1 cellular context compared by ENCODE assay signal in the genomic region with DNA sequence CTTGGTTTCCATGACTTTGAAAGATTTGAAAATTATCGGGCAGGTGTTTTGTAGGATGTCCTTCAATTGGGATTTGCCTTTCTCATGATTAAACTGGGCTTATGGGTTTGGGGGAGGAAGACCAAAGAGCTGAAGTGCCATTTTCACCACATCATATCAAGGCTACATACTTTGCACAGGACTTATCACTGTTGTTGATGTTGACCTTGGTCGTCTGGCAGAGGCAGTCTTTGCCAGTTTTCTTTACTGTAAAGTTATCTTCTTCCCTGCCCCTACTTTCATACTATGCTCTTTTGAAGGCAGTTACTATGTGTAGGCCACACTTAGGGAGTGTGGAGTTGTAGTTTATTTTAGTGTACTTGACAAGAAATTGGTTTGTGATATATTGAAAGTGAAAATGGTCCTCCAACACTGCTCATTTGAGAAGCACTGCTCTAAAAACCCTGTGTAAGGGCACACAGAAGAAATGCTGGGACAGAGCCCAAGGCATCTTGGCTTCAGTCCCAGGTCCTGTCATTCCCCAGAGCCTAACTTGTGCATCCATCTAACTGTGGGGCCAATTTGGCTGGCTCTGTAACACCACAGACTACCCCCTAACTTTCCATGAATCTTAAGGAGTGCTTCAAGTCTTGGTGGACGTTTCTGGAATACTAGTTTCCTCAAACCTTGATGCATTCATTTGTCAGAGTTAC.
TF ChIP-seq lines count a peak whose summit lies in the region.

No MANE protein-coding gene starts in this region.

TF ChIP-seq in IMR-90, 13 proteins besides CTCF, POLR2A, EP300 and RAD21 (continued from another document):
- TF ChIP-seq CHD1 (IDR thresholded peaks at IDR 0.05; ENCODE audit: low read depth, low read length) (no peak), RCOR1 (IDR thresholded peaks at IDR 0.05; ENCODE audit: insufficient replicate concordance, low read length) (no peak), BHLHE40 (IDR thresholded peaks at IDR 0.05; ENCODE audit: low read depth, low read length) (no peak), MXI1 (IDR thresholded peaks at IDR 0.05; ENCODE audit: borderline replicate concordance, low read depth, low read length) (no peak), FOS (IDR thresholded peaks at IDR 0.05; ENCODE audit: low read depth, low read length) (no peak), MAFK (IDR thresholded peaks at IDR 0.05; ENCODE audit: low read depth, low read length) (no peak), SMC3 (IDR thresholded peaks at IDR 0.05; ENCODE audit: low read depth, low read length) (no peak)
- TF ChIP-seq, protein P1, sequence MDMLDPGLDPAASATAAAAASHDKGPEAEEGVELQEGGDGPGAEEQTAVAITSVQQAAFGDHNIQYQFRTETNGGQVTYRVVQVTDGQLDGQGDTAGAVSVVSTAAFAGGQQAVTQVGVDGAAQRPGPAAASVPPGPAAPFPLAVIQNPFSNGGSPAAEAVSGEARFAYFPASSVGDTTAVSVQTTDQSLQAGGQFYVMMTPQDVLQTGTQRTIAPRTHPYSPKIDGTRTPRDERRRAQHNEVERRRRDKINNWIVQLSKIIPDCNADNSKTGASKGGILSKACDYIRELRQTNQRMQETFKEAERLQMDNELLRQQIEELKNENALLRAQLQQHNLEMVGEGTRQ (IDR thresholded peaks at IDR 0.05; ENCODE audit: low read depth, low read length), result no peak
